8 cellular contexts compared by ENCODE assay signal in the genomic region with DNA sequence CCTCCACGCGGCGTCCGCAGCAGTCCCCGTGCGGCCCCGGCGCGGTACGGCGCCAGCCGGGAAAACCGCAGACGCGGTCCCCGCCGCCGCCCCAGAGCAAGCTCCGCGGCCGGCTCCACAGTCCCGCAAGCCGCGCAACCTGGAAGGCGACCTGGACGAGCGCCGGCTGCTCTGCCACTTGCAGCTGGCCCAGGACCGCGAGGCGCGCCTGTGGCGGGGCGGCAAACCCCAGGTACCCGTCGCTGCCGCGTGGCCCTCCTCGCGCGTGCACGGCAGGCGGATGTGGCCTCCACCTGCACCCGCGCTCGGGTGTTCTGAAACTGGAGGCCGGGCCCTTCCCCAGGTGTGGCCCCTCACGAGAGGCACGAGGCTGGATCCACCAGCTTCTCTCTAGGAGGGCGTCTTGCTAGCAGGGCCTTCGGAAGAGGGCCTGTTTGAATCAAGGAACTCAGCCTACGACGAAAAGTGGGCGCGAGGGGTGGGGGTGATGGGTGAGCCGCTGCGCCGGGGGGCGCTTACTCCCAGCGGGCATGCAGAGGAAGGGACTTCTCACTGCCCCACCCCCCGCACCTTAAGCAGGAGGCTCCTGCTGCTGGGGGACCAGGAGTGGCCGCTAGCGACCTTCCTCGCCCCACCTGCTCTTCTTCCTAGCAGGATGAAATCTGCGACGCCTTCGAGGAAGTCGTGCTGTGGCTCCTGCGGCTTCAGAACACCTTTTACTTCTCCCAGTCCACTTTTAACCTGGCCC. TPM values are rescaled to one million over a fixed set of nuclear protein-coding genes. Genes with fewer than 3 reads are reported as not detected.
DNase-seq lines count a peak whose midpoint lies in the region; ATAC-seq and TF ChIP-seq lines count a peak whose summit lies in the region.

No MANE protein-coding gene starts in this region.

- DNase-seq in T-helper 22 cell (ENCODE audit: low read depth) (peak; percentile 33), dorsolateral prefrontal cortex (no peak), trophoblast cell (peak in 1 of 2 donors; percentile 21), RWPE1 (ENCODE audit: low spot score) (no peak), DMS153 treated with DMSO at 0.1 percent for 48 hours (lab: John Stamatoyannopoulos, UW; ENCODE audit: unreplicated experiment) (no peak)
- no peak for DNase-seq in effector CD8-positive, alpha-beta T cell (lab: John Stamatoyannopoulos, UW)

- H3K14ac ChIP-seq in trophoblast cell (ENCODE audit: low read length) = peak overlapping the region; percentile 94

- peak overlapping the region; percentile 98 for H4K91ac ChIP-seq in trophoblast cell (ENCODE audit: low read depth, low read length)

- no CpG with 5 or more reads among the region's 69 CpGs for WGBS in trophoblast cell (ENCODE audit: extremely low coverage, insufficient coverage, insufficient read length)

- H3K9ac ChIP-seq in ES-I3 (ENCODE audit: low read depth, low read length) (peak overlapping the region; percentile 61), trophoblast cell (ENCODE audit: low read length) (no peak overlapping the region)

- intact Hi-C loops in dorsolateral prefrontal cortex (cut with DNase I) = loop anchor here (5.0 to 10.0 kb wide), 2 partner anchors 74 to 223 kb away; no protein-coding TSS in a partner anchor

- H3K36me3 ChIP-seq in ES-I3 (ENCODE audit: insufficient read depth, low read length) = no peaks in the 10 kb centered on the region
- peaks cover 5 to 9% of the 10 kb centered on the region in 2 experiments for H3K36me3 ChIP-seq in trophoblast cell (ENCODE audit: control insufficient read depth in 1 of 2, insufficient read depth in 2 of 2, low read length in 2 of 2)

- H2AK5ac ChIP-seq in trophoblast cell (ENCODE audit: low read length) = peak overlapping the region; percentile 49

- CTCF ChIA-PET in RWPE1 (lab: Yijun Ruan, JAX) = interaction anchor here (0.6 to 1.6 kb wide), 5 partner anchors 10 to 264 kb away, joined by 3 to 5 read pairs (median 3); a partner anchor contains a TSS

- H3K9me3 ChIP-seq in ES-I3 (ENCODE audit: control insufficient read depth, insufficient read depth, low read length) = no peaks in the 10 kb centered on the region
- peaks cover 4% of the 10 kb centered on the region for H3K9me3 ChIP-seq in trophoblast cell (ENCODE audit: insufficient read depth, low read depth, low read length)

- H3K27ac ChIP-seq in dorsolateral prefrontal cortex = peak overlapping the region in 57 of 59 donors; percentile 8 to 89 (median 73)
- H3K27ac ChIP-seq in trophoblast cell (ENCODE audit: low read depth, low read length) = peak overlapping the region; percentile 86
- H3K27ac ChIP-seq in RWPE1 = no peak overlapping the region; the same call in 1 of the 2 replicates

- peak overlapping the region; percentile 83 for H4K8ac ChIP-seq in trophoblast cell (ENCODE audit: low read depth, low read length)

- peak overlapping the region; percentile 85 for H3K4me2 ChIP-seq in trophoblast cell (ENCODE audit: low read length)

- H3K4me3 ChIP-seq in dorsolateral prefrontal cortex (peak overlapping the region in 58 of 59 donors; percentile 37 to 79 (median 64)), trophoblast cell (ENCODE audit: low read depth, low read length) (peak overlapping the region; percentile 69)

- POLR2A ChIA-PET in RWPE1 (lab: Yijun Ruan, JAX; ENCODE audit: low non-redundant PET) = no interaction called here

- H4K12ac ChIP-seq in trophoblast cell (ENCODE audit: low read depth, low read length) = peak overlapping the region; percentile 99

- peak overlapping the region; percentile 96 for H2AFZ ChIP-seq in trophoblast cell (ENCODE audit: insufficient read depth, low read length, poor library complexity)

- H3K23ac ChIP-seq in trophoblast cell (ENCODE audit: low read length) = no peak overlapping the region

- peak overlapping the region; percentile 98 for H3K18ac ChIP-seq in trophoblast cell (ENCODE audit: low read length)

- peaks cover 20% of the 10 kb centered on the region for H3K79me1 ChIP-seq in trophoblast cell (ENCODE audit: low read length)

- no peaks in the 10 kb centered on the region for H3K27me3 ChIP-seq in dorsolateral prefrontal cortex
- no peaks in the 10 kb centered on the region for H3K27me3 ChIP-seq in trophoblast cell (ENCODE audit: insufficient read depth, low read length)

- ATAC-seq in GM19452 (IDR thresholded peaks at IDR 0.05; ENCODE audit: unreplicated experiment) = no peak

- TF ChIP-seq CTCF in dorsolateral prefrontal cortex (IDR thresholded peaks at IDR 0.05 in 54 of 56, conservative IDR thresholded peaks at IDR 0.05 in 2 of 56; ENCODE audit: low read depth in 1 of 56, partially characterized antibody in 56 of 56) (no peak), RWPE1 (conservative IDR thresholded peaks at IDR 0.05; ENCODE audit: low read depth) (no peak)

- peak overlapping the region; percentile 87 for H2BK5ac ChIP-seq in trophoblast cell (ENCODE audit: low read depth, low read length, poor library complexity)

- H2BK12ac ChIP-seq in trophoblast cell (ENCODE audit: low read length) = peak overlapping the region; percentile 99

- H3K4ac ChIP-seq in trophoblast cell (ENCODE audit: low read depth, low read length) = peak overlapping the region; percentile 38

- H3K4me1 ChIP-seq in ES-I3 (ENCODE audit: insufficient read depth, low read length) (no peaks in the 10 kb centered on the region), trophoblast cell (ENCODE audit: control insufficient read depth in 1 of 2, insufficient read depth in 2 of 2, low read length in 2 of 2) (peaks cover 15 to 17% of the 10 kb centered on the region in 2 experiments)

- H3K79me2 ChIP-seq in trophoblast cell (ENCODE audit: control insufficient read depth, insufficient read depth, low read length, poor library complexity) = peaks cover 10% of the 10 kb centered on the region

- H2BK120ac ChIP-seq in trophoblast cell (ENCODE audit: insufficient read depth, low read length, poor library complexity) = peak overlapping the region; percentile 99

RNA-seq across cellular contexts. Expression of a gene that starts 0.6 kb away (rescaled TPM):
- total RNA-seq in dorsolateral prefrontal cortex = 1 to 10 TPM in 83 of 120 experiments, under 1 TPM in 36, not detected in 1; 0.26 to 4.5 (median 1.5) TPM
- 4.6 and 5.5 TPM in 2 replicates for polyA plus RNA-seq in trophoblast cell (2013)

RNA-seq across cellular contexts. Expression of a gene that starts 10.5 kb away (rescaled TPM):
- 100 to 1,000 TPM in 95 of 120 experiments, 10 to 100 TPM in 25; 58.5 to 177 (median 126) TPM for total RNA-seq in dorsolateral prefrontal cortex
- polyA plus RNA-seq in trophoblast cell (2013) = 10.0 and 10.4 TPM in 2 replicates

RNA-seq across cellular contexts. Expression of a gene that starts 29.2 kb away (rescaled TPM):
- 100 to 1,000 TPM; 221 to 622 (median 319) TPM for total RNA-seq in dorsolateral prefrontal cortex
- polyA plus RNA-seq in trophoblast cell (2013) = 198 and 213 TPM in 2 replicates
